ENCODE assay signal across 8 cellular contexts in genomic region chr19:32406161-32407003, GRCh38. TPM values are rescaled to one million over a fixed set of nuclear protein-coding genes. Genes with fewer than 3 reads are reported as not detected.
DNase-seq lines count a peak whose midpoint lies in the region; ATAC-seq and TF ChIP-seq lines count a peak whose summit lies in the region.

No MANE protein-coding gene starts in this region.

- peaks cover 38% of the 10 kb centered on the region for H3K36me3 Mint-ChIP-seq in nephron progenitor cell (ENCODE audit: low read depth)

- peaks cover 48% of the 10 kb centered on the region for H3K4me1 Mint-ChIP-seq in nephron progenitor cell

- no peaks in the 10 kb centered on the region for H3K9me3 Mint-ChIP-seq in nephron progenitor cell

- ATAC-seq in HG03095 (IDR thresholded peaks at IDR 0.05; ENCODE audit: unreplicated experiment): no peak
- ATAC-seq in GM18861 (IDR thresholded peaks at IDR 0.05; ENCODE audit: unreplicated experiment): no peak

- H3K27me3 Mint-ChIP-seq in nephron progenitor cell (ENCODE audit: low read depth, poor library complexity): no peaks in the 10 kb centered on the region

- TF ChIP-seq CTCF in GM12875 (IDR thresholded peaks at IDR 0.05; ENCODE audit: borderline replicate concordance, insufficient read depth, low read depth, low read length) (no peak), nephron progenitor cell (IDR thresholded peaks at IDR 0.05) (no peak)

- H3K27ac Mint-ChIP-seq in nephron progenitor cell: peak overlapping the region; percentile 68

- peak overlapping the region; percentile 68 for H3K4me3 ChIP-seq in GM12875 (ENCODE audit: low read depth, low read length)

- DNase-seq in NCI-H526 treated with DMSO at 0.1 percent for 48 hours (lab: John Stamatoyannopoulos, UW) (peak; percentile 88), dermis blood vessel endothelial cell (peak; percentile 12), nephron progenitor cell (no peak), HK-2 (ENCODE audit: unreplicated experiment) (no peak), NCI-H1417 (lab: John Stamatoyannopoulos, UW) (no peak)

- H3K4me3 Mint-ChIP-seq in nephron progenitor cell: peak overlapping the region; percentile 90

RNA-seq across cellular contexts. Expression of gene DPY19L3, which starts 0.8 kb away (rescaled TPM):
- total RNA-seq in dermis blood vessel endothelial cell: 37.8 and 44.6 TPM in 2 replicates

Comparison
In these comparisons a context has a peak if more than half of its experiments do, and no peak if none do; other contexts are left out.
1. DNase-seq: peak in NCI-H526 treated with DMSO at 0.1 percent for 48 hours (single experiment) and dermis blood vessel endothelial cell (single experiment); none in nephron progenitor cell (single experiment), HK-2 (single experiment) and NCI-H1417 (0 of 3).